12 cellular contexts compared by ENCODE assay signal in the genomic region with DNA sequence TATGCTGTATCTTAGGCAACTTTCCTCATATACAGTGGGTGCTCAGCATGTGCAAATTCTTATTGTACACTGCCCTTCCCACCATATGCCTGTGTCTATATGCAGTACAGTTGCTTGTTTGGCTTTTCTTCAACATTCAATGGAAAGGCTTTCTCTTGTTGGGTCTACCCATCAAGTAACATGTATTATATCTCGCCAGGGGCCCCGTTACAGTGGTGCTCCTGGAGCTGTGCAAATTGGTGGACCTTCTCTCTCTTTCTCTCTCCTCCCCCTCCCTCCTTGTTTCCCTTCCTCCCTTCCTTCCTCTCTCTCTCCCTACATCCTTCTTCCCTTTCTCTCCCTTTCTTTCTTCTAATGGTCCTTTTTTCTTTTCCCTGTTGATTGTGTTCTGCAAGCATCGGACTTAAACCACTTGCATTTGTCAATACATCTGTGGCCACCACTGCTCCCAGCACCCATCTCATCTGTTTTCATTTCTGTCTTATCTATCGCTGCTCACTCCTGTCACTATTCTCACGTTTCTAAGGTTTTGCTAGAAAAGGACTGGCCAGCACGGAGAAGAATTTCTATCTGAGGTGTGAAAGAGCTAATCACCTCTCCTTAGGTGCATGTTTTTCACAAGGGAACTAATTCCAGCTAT. TPM values are rescaled to one million over a fixed set of nuclear protein-coding genes. Genes with fewer than 3 reads are reported as not detected.
DNase-seq lines count a peak whose midpoint lies in the region; ATAC-seq and TF ChIP-seq lines count a peak whose summit lies in the region.
"Had no signal": no experiment of that assay in that cellular context is flagged by ENCODE, and none has a peak within 500 bp of the region (broad histone marks: within the 10 kb centered on the region; RNA-seq: fewer than 3 reads in every experiment).

No MANE protein-coding gene starts in this region.

- TF ChIP-seq EP300 in gastroesophageal sphincter (IDR thresholded peaks at IDR 0.05), result no peak

- H3K36me3 Mint-ChIP-seq in activated T-cell treated with anti-CD3 and anti-CD28 coated beads, Interleukin-2, amount 50 U/mL, for 72 hours (ENCODE audit: insufficient read depth in 2 of 2), result peaks cover 9 to 18% of the 10 kb centered on the region in 2 donors

- ATAC-seq in activated T-cell treated with anti-CD3 and anti-CD28 coated beads, Interleukin-2, amount 50 U/mL, for 72 hours (replicated peaks in 1 of 2), result no peak
- ATAC-seq in gastroesophageal sphincter (no peak), thoracic aorta (ENCODE audit: insufficient number of reproducible peaks, low FRiP score, low read depth) (no peak)

- H3K4me3 ChIP-seq in gastroesophageal sphincter (no peak overlapping the region), thoracic aorta (no peak overlapping the region)

- H3K27me3 ChIP-seq in gastroesophageal sphincter (no peaks in the 10 kb centered on the region), thoracic aorta (replicated peaks; ENCODE audit: insufficient read depth) (no peaks in the 10 kb centered on the region)

- no peaks in the 10 kb centered on the region for H3K9me3 Mint-ChIP-seq in activated T-cell treated with anti-CD3 and anti-CD28 coated beads, Interleukin-2, amount 50 U/mL, for 72 hours
- H3K9me3 Mint-ChIP-seq: H9 had no signal

- H3K4me3 Mint-ChIP-seq in activated T-cell treated with anti-CD3 and anti-CD28 coated beads, Interleukin-2, amount 50 U/mL, for 72 hours, result peak overlapping the region; percentile 62 to 66
- H3K4me3 Mint-ChIP-seq: H9 had no signal

- peak overlapping the region; percentile 95 for H3K27ac Mint-ChIP-seq in activated T-cell treated with anti-CD3 and anti-CD28 coated beads, Interleukin-2, amount 50 U/mL, for 72 hours

- 60 to 71% methylated on average over 3 to 6 of the region's 6 CpGs for WGBS in gastroesophageal sphincter (ENCODE audit: low coverage in 1 of 2), 2 donors

- no peak for TF ChIP-seq POLR2A in gastroesophageal sphincter (IDR thresholded peaks at IDR 0.05)

- TF ChIP-seq CTCF in gastroesophageal sphincter (IDR thresholded peaks at IDR 0.05) (no peak), thoracic aorta (IDR thresholded peaks at IDR 0.05) (no peak)

- no peaks in the 10 kb centered on the region for H3K27me3 Mint-ChIP-seq in activated T-cell treated with anti-CD3 and anti-CD28 coated beads, Interleukin-2, amount 50 U/mL, for 72 hours (ENCODE audit: low read depth)

- H3K27ac ChIP-seq in gastroesophageal sphincter (peak overlapping the region; percentile 55 to 73 (median 62)), thoracic aorta (peak overlapping the region; percentile 18 to 72), caudate nucleus (ENCODE audit: low read depth, low read length) (no peak overlapping the region)
- H3K27ac ChIP-seq: KMS-11 had no signal

- H3K9me3 ChIP-seq in gastroesophageal sphincter (no peaks in the 10 kb centered on the region), thoracic aorta (no peaks in the 10 kb centered on the region)

- no peak for DNase-seq in activated T-cell treated with anti-CD3 and anti-CD28 coated beads, Interleukin-2, amount 50 U/mL, for 72 hours
- no peak for DNase-seq in activated T-cell treated with anti-CD3 and anti-CD28 coated beads for 4 hours
- peak; percentile 57 for DNase-seq in OCI-M1 (lab: John Stamatoyannopoulos, UW)
- no peak for DNase-seq in thoracic aorta (ENCODE audit: low spot score)
- DNase-seq in caudate nucleus (lab: John Stamatoyannopoulos, UW), result no peak
- DNase-seq in Kasumi-1 (lab: John Stamatoyannopoulos, UW), result no peak
- DNase-seq in NCI-H146 (lab: John Stamatoyannopoulos, UW), result no peak
- DNase-seq: activated CD4-positive, CD25-positive, alpha-beta regulatory T cell treated with anti-CD3 and anti-CD28 coated beads, Interleukin-2, amount 50 U/mL, for 72 hours; H9; NCI-H345 had no signal

- H3K4me1 ChIP-seq in gastroesophageal sphincter (peaks cover 38 to 86% (median 59%) of the 10 kb centered on the region in 3 donors), thoracic aorta (ENCODE audit: control insufficient read depth in 1 of 2, low read depth in 2 of 2) (peaks cover 71 to 79% of the 10 kb centered on the region in 2 donors)

- peaks cover 96% of the 10 kb centered on the region for H3K4me1 Mint-ChIP-seq in activated T-cell treated with anti-CD3 and anti-CD28 coated beads, Interleukin-2, amount 50 U/mL, for 72 hours (ENCODE audit: low read depth)

- peaks cover 6 to 21% of the 10 kb centered on the region in 2 donors for H3K36me3 ChIP-seq in gastroesophageal sphincter
- peaks cover 18% of the 10 kb centered on the region for H3K36me3 ChIP-seq in thoracic aorta

RNA-seq across cellular contexts. Expression of a gene that starts 35.3 kb away (rescaled TPM):
- 10 to 100 TPM; 37.7 to 45.9 TPM for total RNA-seq in activated T-cell treated with anti-CD3 and anti-CD28 coated beads, Interleukin-2, amount 50 U/mL, for 72 hours
- total RNA-seq in gastroesophageal sphincter, result 100 to 1,000 TPM; 174 to 297 (median 231) TPM
- 100 to 1,000 TPM; 250 to 355 TPM for total RNA-seq in thoracic aorta
